ENCODE assay signal across 8 cellular contexts in genomic region chr16:70523013-70523620, GRCh38.
DNase-seq lines count a peak whose midpoint lies in the region; ATAC-seq lines count a peak whose summit lies in the region.

COG4 (minus strand) TSS chr16:70523554; CDS start chr16:70523543, 11 bp downstream.

- peak; percentile 61 for ATAC-seq in HG03103 (IDR thresholded peaks at IDR 0.05; ENCODE audit: low read depth, unreplicated experiment)

- DNase-seq in NCI-H1417 (lab: John Stamatoyannopoulos, UW) (peak; percentile 40 to 96 (median 86)), NCI-H1417 treated with DMSO at 0.1 percent for 48 hours (lab: John Stamatoyannopoulos, UW) (no peak), NCI-H524 (lab: John Stamatoyannopoulos, UW) (peak; percentile 86 to 87), cortex of kidney (lab: John Stamatoyannopoulos, UW) (peak; percentile 24), left kidney (ENCODE audit: low read depth, low spot score) (peak; percentile 96)
- peak; percentile 90 for DNase-seq in activated CD4-positive, alpha-beta T cell treated with anti-CD3 and anti-CD28 coated beads, Interleukin-2, amount 50 U/mL, for 1 hour
- peak; percentile 92 to 93 for DNase-seq in stimulated activated CD4-positive, alpha-beta T cell treated with anti-CD3 and anti-CD28 coated beads, Interleukin-2, amount 100 ng/mL, for 24 hours
